In the genomic region with DNA sequence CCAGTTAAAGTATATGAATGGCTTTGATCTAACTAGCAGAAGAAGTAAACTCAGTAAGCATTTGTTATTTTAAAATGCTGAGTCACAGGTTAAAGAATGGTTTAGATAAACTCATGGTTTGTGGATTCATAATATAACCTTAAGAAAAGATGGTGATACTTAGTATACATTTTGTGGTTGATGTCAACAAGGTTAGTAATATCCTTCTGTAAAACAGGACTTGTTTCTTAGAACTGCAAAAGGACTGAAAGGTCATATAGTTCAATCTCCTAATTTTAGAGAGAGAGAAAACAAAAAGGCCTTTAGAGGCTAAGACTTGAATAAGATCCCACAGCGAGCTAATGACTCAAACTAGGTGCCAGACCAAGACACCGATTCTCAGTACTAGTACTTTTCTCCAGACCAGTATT, we compare ENCODE assay signal across 18 cellular contexts. TPM values are rescaled to one million over a fixed set of nuclear protein-coding genes. Genes with fewer than 3 reads are reported as not detected.
A peak's percentile ranks its signal among the peaks of the same experiment; 100 is the strongest.
DNase-seq lines count a peak whose midpoint lies in the region; ATAC-seq, FAIRE-seq and TF ChIP-seq lines count a peak whose summit lies in the region.
"Had no signal": no experiment of that assay in that cellular context is flagged by ENCODE, and none has a peak within 500 bp of the region (broad histone marks: within the 10 kb centered on the region; RNA-seq: fewer than 3 reads in every experiment).

No MANE protein-coding gene starts in this region.

- H2BK120ac ChIP-seq in H1 (replicated peaks; ENCODE audit: low read depth, low read length) (no peak overlapping the region), neuronal stem cell (ENCODE audit: low read depth, low read length) (no peak overlapping the region)

- H2AK5ac ChIP-seq in H1 (ENCODE audit: low read depth, low read length) (no peak overlapping the region), neuronal stem cell (ENCODE audit: low read depth, low read length) (no peak overlapping the region)

- peak overlapping the region; percentile 43 for H3K27ac ChIP-seq in ACC112 (ENCODE audit: low read depth, low read length)
- H3K27ac ChIP-seq in H1 (ENCODE audit: low read depth, low read length), result no peak overlapping the region
- H3K27ac ChIP-seq in small intestine (ENCODE audit: low read depth in 1 of 2, low read length in 1 of 2), result no peak overlapping the region
- H3K27ac ChIP-seq in neuronal stem cell (replicated peaks; ENCODE audit: low read length), result no peak overlapping the region
- no peak overlapping the region for H3K27ac ChIP-seq in CD8-positive, alpha-beta T cell (ENCODE audit: low read depth, low read length)
- H3K27ac ChIP-seq: upper lobe of right lung had no signal

- H3K56ac ChIP-seq in H1 (replicated peaks; ENCODE audit: insufficient read length, low read depth, low read length), result no peak overlapping the region

- no peaks in the 10 kb centered on the region for H3K36me3 Mint-ChIP-seq in CD8-positive, alpha-beta T cell
- H3K36me3 Mint-ChIP-seq: stimulated activated memory B cell treated with anti-CD40 and anti-IgM and Interleukin-4, amounts not matched to agents 10 μg/mL and 1 μg/mL and 100 μg/mL, for 72 hours had no signal

- no peak for TF ChIP-seq RAD21 in H1 (IDR thresholded peaks at IDR 0.05 in 1 of 2, conservative IDR thresholded peaks at IDR 0.05 in 1 of 2; ENCODE audit: low read depth in 2 of 2, low read length in 2 of 2)

- H4K20me1 ChIP-seq in H1 (replicated peaks in 1 of 2; ENCODE audit: control insufficient read depth in 1 of 2, insufficient read depth in 2 of 2, low read length in 2 of 2), result no peaks in the 10 kb centered on the region

- H3K18ac ChIP-seq in H1 (ENCODE audit: extremely low read depth, low read length) (no peak overlapping the region), neuronal stem cell (ENCODE audit: low read length) (no peak overlapping the region)

- H3K9me3 Mint-ChIP-seq in CD8-positive, alpha-beta T cell, result no peaks in the 10 kb centered on the region
- H3K9me3 Mint-ChIP-seq: stimulated activated memory B cell treated with anti-CD40 and anti-IgM and Interleukin-4, amounts not matched to agents 10 μg/mL and 1 μg/mL and 100 μg/mL, for 72 hours had no signal

- no peak overlapping the region for H3K4me2 ChIP-seq in H1 (ENCODE audit: insufficient read depth in 1 of 2, low read depth in 2 of 2, low read length in 2 of 2)
- no peak overlapping the region for H3K4me2 ChIP-seq in neuronal stem cell (ENCODE audit: insufficient read depth, low read length, poor library complexity, severe bottlenecking)

- H3K9me3 ChIP-seq in H1 (ENCODE audit: insufficient read depth in 2 of 2, low read depth in 1 of 2, low read length in 1 of 2) (peaks cover 0 to 12% of the 10 kb centered on the region in 2 experiments; a peak in 2 of 4 replicates), small intestine (ENCODE audit: control insufficient read depth, low read depth) (no peaks in the 10 kb centered on the region), neuronal stem cell (replicated peaks in 1 of 2; ENCODE audit: control insufficient read depth in 2 of 2, insufficient read depth in 1 of 2, low read depth in 1 of 2, low read length in 2 of 2) (peaks cover 0 to 6% of the 10 kb centered on the region in 2 donors)
- H3K9me3 ChIP-seq in CD8-positive, alpha-beta T cell (ENCODE audit: low read length), result no peaks in the 10 kb centered on the region
- H3K9me3 ChIP-seq: upper lobe of right lung had no signal

- H4K8ac ChIP-seq in H1 (ENCODE audit: extremely low read depth, insufficient read depth, low read length), result no peak overlapping the region
- H4K8ac ChIP-seq in neuronal stem cell (ENCODE audit: low read depth, low read length), result no peak overlapping the region

- H2BK12ac ChIP-seq in H1 (ENCODE audit: low read depth, low read length), result no peak overlapping the region
- H2BK12ac ChIP-seq in neuronal stem cell (ENCODE audit: low read length), result no peak overlapping the region

- H3K36me3 ChIP-seq in ACC112 (ENCODE audit: insufficient read depth, low read length) (no peaks in the 10 kb centered on the region), H1 (ENCODE audit: control insufficient read depth in 2 of 4, insufficient read depth in 4 of 4, low read length in 3 of 4) (peaks cover 0 to 3% (median 0%) of the 10 kb centered on the region in 4 experiments; a peak in 2 of 8 replicates), small intestine (ENCODE audit: control insufficient read depth in 2 of 2, insufficient read depth in 2 of 2, low read length in 2 of 2) (no peaks in the 10 kb centered on the region), neuronal stem cell (replicated peaks in 1 of 2; ENCODE audit: control insufficient read depth in 2 of 2, insufficient read depth in 2 of 2, low read length in 2 of 2) (no peaks in the 10 kb centered on the region)
- no peaks in the 10 kb centered on the region for H3K36me3 ChIP-seq in CD8-positive, alpha-beta T cell (ENCODE audit: insufficient read depth, low read length)
- H3K36me3 ChIP-seq: upper lobe of right lung had no signal

- H3K4me1 Mint-ChIP-seq in CD8-positive, alpha-beta T cell (ENCODE audit: low read depth), result no peaks in the 10 kb centered on the region
- H3K4me1 Mint-ChIP-seq: stimulated activated memory B cell treated with anti-CD40 and anti-IgM and Interleukin-4, amounts not matched to agents 10 μg/mL and 1 μg/mL and 100 μg/mL, for 72 hours had no signal

- H3K14ac ChIP-seq in H1 (ENCODE audit: insufficient read length), result no peak overlapping the region
- H3K14ac ChIP-seq in neuronal stem cell (ENCODE audit: low read length), result no peak overlapping the region

- no peak overlapping the region for H3K4me3 ChIP-seq in ACC112 (ENCODE audit: low read depth, low read length)
- H3K4me3 ChIP-seq in H1 (ENCODE audit: extremely low read depth in 1 of 4, insufficient read depth in 2 of 4, low read depth in 3 of 4, low read length in 4 of 4), result no peak overlapping the region
- H3K4me3 ChIP-seq in small intestine (ENCODE audit: low read depth in 1 of 2, low read length in 2 of 2), result no peak overlapping the region
- no peak overlapping the region for H3K4me3 ChIP-seq in neuronal stem cell (ENCODE audit: low read length in 2 of 2)
- no peak overlapping the region for H3K4me3 ChIP-seq in CD8-positive, alpha-beta T cell (ENCODE audit: low read depth, low read length)
- H3K4me3 ChIP-seq: upper lobe of right lung had no signal

- no peak overlapping the region for H3K4me3 Mint-ChIP-seq in CD8-positive, alpha-beta T cell
- H3K4me3 Mint-ChIP-seq: stimulated activated memory B cell treated with anti-CD40 and anti-IgM and Interleukin-4, amounts not matched to agents 10 μg/mL and 1 μg/mL and 100 μg/mL, for 72 hours had no signal

- H4K5ac ChIP-seq in H1 (ENCODE audit: insufficient read length, low read depth, low read length), result no peak overlapping the region

- H3K4ac ChIP-seq in H1 (replicated peaks; ENCODE audit: insufficient read length, low read depth, low read length) (no peak overlapping the region), neuronal stem cell (ENCODE audit: low read length) (no peak overlapping the region)

- peak; percentile 60 for DNase-seq in LHCN-M2 (ENCODE audit: low read depth)
- no peak for DNase-seq in H1 (ENCODE audit: low read depth in 1 of 2, low spot score in 2 of 2)
- DNase-seq in small intestine, result no peak
- DNase-seq in neuronal stem cell (ENCODE audit: low spot score), result no peak
- DNase-seq in CD8-positive, alpha-beta T cell, result no peak
- DNase-seq in GF-D8 (lab: John Stamatoyannopoulos, UW), result no peak
- DNase-seq: activated naive CD4-positive, alpha-beta T cell; effector memory CD4-positive, alpha-beta T cell; NCI-H1417; occipital lobe; upper lobe of right lung had no signal

- no peak for TF ChIP-seq EP300 in H1 (IDR thresholded peaks at IDR 0.05; ENCODE audit: borderline replicate concordance in 1 of 2, low read depth in 2 of 2, low read length in 2 of 2)

- no peak overlapping the region for H2BK5ac ChIP-seq in H1 (ENCODE audit: low read depth, low read length)
- H2BK5ac ChIP-seq in neuronal stem cell (ENCODE audit: low read length), result no peak overlapping the region

- no peak overlapping the region for H3K27ac Mint-ChIP-seq in CD8-positive, alpha-beta T cell
- H3K27ac Mint-ChIP-seq: stimulated activated memory B cell treated with anti-CD40 and anti-IgM and Interleukin-4, amounts not matched to agents 10 μg/mL and 1 μg/mL and 100 μg/mL, for 72 hours had no signal

- CTCF ChIA-PET in H1 (lab: Charles Lee; ENCODE audit: partially characterized antibody), result interaction anchor here (1.1 kb wide), 1 partner anchor 80 kb away, joined by 3 read pairs; no protein-coding TSS in a partner anchor
- CTCF ChIA-PET in CD8-positive, alpha-beta T cell (lab: Charles Lee), result no interaction called here

- no peak for FAIRE-seq in H1 (lab: Jason Lieb, UNC)
- FAIRE-seq in small intestine (lab: Jason Lieb, UNC), result no peak
- FAIRE-seq: A204.1, keratinocyte had no signal

- H3K4me1 ChIP-seq in ACC112 (ENCODE audit: control insufficient read depth, insufficient read depth, low read length, unreplicated experiment), result peaks cover 23% of the 10 kb centered on the region
- no peaks in the 10 kb centered on the region for H3K4me1 ChIP-seq in H1 (replicated peaks in 1 of 4; ENCODE audit: control insufficient read depth in 3 of 4, insufficient read depth in 4 of 4, low read length in 3 of 4)
- H3K4me1 ChIP-seq in small intestine (ENCODE audit: control insufficient read depth in 2 of 2, insufficient read depth in 1 of 2, low read depth in 1 of 2, low read length in 1 of 2), result no peaks in the 10 kb centered on the region
- H3K4me1 ChIP-seq in neuronal stem cell (ENCODE audit: control insufficient read depth in 2 of 2, insufficient read depth in 1 of 2, low read depth in 1 of 2, low read length in 2 of 2), result peaks cover 3 to 6% of the 10 kb centered on the region in 2 donors
- no peaks in the 10 kb centered on the region for H3K4me1 ChIP-seq in CD8-positive, alpha-beta T cell (ENCODE audit: insufficient read depth, low read length)
- H3K4me1 ChIP-seq: upper lobe of right lung had no signal

- H3K27me3 ChIP-seq in ACC112 (ENCODE audit: insufficient read depth, low read length) (no peaks in the 10 kb centered on the region), H1 (replicated peaks in 1 of 4; ENCODE audit: control insufficient read depth in 3 of 4, extremely low read depth in 1 of 4, insufficient read depth in 3 of 4, low read length in 3 of 4) (no peaks in the 10 kb centered on the region), small intestine (ENCODE audit: control insufficient read depth in 2 of 2, insufficient read depth in 2 of 2, low read length in 2 of 2) (no peaks in the 10 kb centered on the region), neuronal stem cell (ENCODE audit: control insufficient read depth in 3 of 3, insufficient read depth in 3 of 3, low read depth in 1 of 3, low read length in 3 of 3) (no peaks in the 10 kb centered on the region)
- no peaks in the 10 kb centered on the region for H3K27me3 ChIP-seq in CD8-positive, alpha-beta T cell (ENCODE audit: insufficient read depth, low read length)
- H3K27me3 ChIP-seq: upper lobe of right lung had no signal

- H3K79me1 ChIP-seq in H1 (ENCODE audit: low read depth, low read length) (no peaks in the 10 kb centered on the region), neuronal stem cell (ENCODE audit: low read depth, low read length) (no peaks in the 10 kb centered on the region)

- intact Hi-C loops in CD8-positive, alpha-beta T cell (cut with DNase I, micrococcal nuclease), result no loop called here

- WGBS in H1 (ENCODE audit: extremely low coverage in 1 of 2, insufficient coverage in 1 of 2, insufficient read length in 1 of 2, insufficient replicate concordance in 2 of 2, low coverage in 1 of 2, low lambda C conversion rate in 2 of 2, missing lambda C conversion rate in 1 of 2), 2 experiments, result 95% methylated on average over 2 of the region's 2 CpGs; no CpG with 5 or more reads in 1 of the 2 experiments
- WGBS in small intestine, 3 donors, result 84 to 88% (median 85%) methylated on average over 2 of the region's 2 CpGs
- WGBS in neuronal stem cell (ENCODE audit: extremely low coverage in 2 of 2, insufficient read length in 2 of 2, insufficient replicate concordance in 1 of 2), 2 donors, result no CpG with 5 or more reads among the region's 2 CpGs

- peak overlapping the region; percentile 57 for H2AFZ ChIP-seq in ACC112 (ENCODE audit: low read length, unreplicated experiment)
- H2AFZ ChIP-seq in H1 (ENCODE audit: low read length), result no peak overlapping the region
- no peak overlapping the region for H2AFZ ChIP-seq in neuronal stem cell (ENCODE audit: low read length)

- no peak overlapping the region for H3K23ac ChIP-seq in H1 (ENCODE audit: insufficient read length)
- H3K23ac ChIP-seq in neuronal stem cell (ENCODE audit: low read depth, low read length, poor library complexity), result no peak overlapping the region

- ATAC-seq in GM21360 (IDR thresholded peaks at IDR 0.05; ENCODE audit: unreplicated experiment), result peak; percentile 50
- ATAC-seq in CD8-positive, alpha-beta T cell, result no peak
- ATAC-seq: SK-N-SH treated with all-trans-retinoic acid at 6 μM for 48 hours; stimulated activated memory B cell treated with anti-CD40 and anti-IgM and Interleukin-4, amounts not matched to agents 10 μg/mL and 1 μg/mL and 100 μg/mL, for 72 hours; upper lobe of right lung had no signal

- H2BK15ac ChIP-seq in H1 (ENCODE audit: low read length), result no peak overlapping the region
- H2BK15ac ChIP-seq in neuronal stem cell (ENCODE audit: low read length), result no peak overlapping the region

- POLR2A ChIA-PET in H1 (lab: Charles Lee; ENCODE audit: partially characterized antibody), result no interaction called here
- POLR2A ChIA-PET in CD8-positive, alpha-beta T cell (lab: Charles Lee), result no interaction called here

- TF ChIP-seq CTCF in H1 (IDR thresholded peaks at IDR 0.05; ENCODE audit: control extremely low read depth in 1 of 3, insufficient read depth in 1 of 3, low read depth in 1 of 3, low read length in 3 of 3), result no peak
- no peak for TF ChIP-seq CTCF in CD8-positive, alpha-beta T cell (IDR thresholded peaks at IDR 0.05)

- H3K79me2 ChIP-seq in ACC112 (ENCODE audit: control insufficient read depth, insufficient read depth, low read length, unreplicated experiment) (no peaks in the 10 kb centered on the region), H1 (ENCODE audit: control insufficient read depth in 1 of 2, insufficient read depth in 2 of 2, low read length in 2 of 2) (no peaks in the 10 kb centered on the region)

- no peak overlapping the region for H4K91ac ChIP-seq in H1 (replicated peaks; ENCODE audit: insufficient read length, low read length)
- no peak overlapping the region for H4K91ac ChIP-seq in neuronal stem cell (ENCODE audit: low read depth, low read length, poor library complexity)

- no peaks in the 10 kb centered on the region for H3K27me3 Mint-ChIP-seq in CD8-positive, alpha-beta T cell (ENCODE audit: low read depth)
- H3K27me3 Mint-ChIP-seq: stimulated activated memory B cell treated with anti-CD40 and anti-IgM and Interleukin-4, amounts not matched to agents 10 μg/mL and 1 μg/mL and 100 μg/mL, for 72 hours had no signal

- H2BK20ac ChIP-seq in H1 (ENCODE audit: low read length), result no peak overlapping the region

- H3K23me2 ChIP-seq in H1 (ENCODE audit: low read depth, low read length), result no peaks in the 10 kb centered on the region; the same call in 1 of the 2 replicates

- TF ChIP-seq POLR2A in H1 (IDR thresholded peaks at IDR 0.05; ENCODE audit: control extremely low read depth in 1 of 2, low read depth in 2 of 2, low read length in 2 of 2), result no peak

- H3K9ac ChIP-seq in H1 (replicated peaks in 1 of 4; ENCODE audit: extremely low read depth in 1 of 4, low read depth in 3 of 4, low read length in 3 of 4), result no peak overlapping the region
- no peak overlapping the region for H3K9ac ChIP-seq in neuronal stem cell (ENCODE audit: low read depth, low read length, poor library complexity)

RNA-seq across cellular contexts. Expression of a gene that starts 50.0 kb away (rescaled TPM):
- not detected in 2 replicates for total RNA-seq in LHCN-M2 (2014; rRNA removed)
- not detected for polyA plus RNA-seq in LHCN-M2 (2012)
- total RNA-seq in H1 (2021; fragmentation: NEBNext Ultra II Directional; extraction: Animal tissue kit (Norgen Biotek cat#: 25700)), result 0.38 and 0.47 TPM in 2 replicates
- polyA plus RNA-seq in H1 (2011; rRNA removed), result 0.15 TPM in 1 of 2 replicates, not detected in the other
- polyA plus RNA-seq in H1 (2011; cell fraction: cytosol; rRNA removed), result 0.13 TPM
- not detected for polyA plus RNA-seq in H1 (2011; cell fraction: nucleus; rRNA removed)
- polyA plus RNA-seq in H1 (2012, experiment 1 of 2), result 0.37 to 0.41 TPM in 2 of 4 replicates, not detected in the others
- not detected for polyA plus RNA-seq in H1 (2012, experiment 2 of 2)
- 0.63 TPM for polyA plus RNA-seq in H1 (2013, experiment 1 of 2)
- polyA plus RNA-seq in H1 (2013, experiment 2 of 2), result 0.87 TPM
- polyA minus RNA-seq in H1 (2011; rRNA and poly(A)+ RNA removed), result not detected in 2 replicates
- not detected for polyA minus RNA-seq in H1 (2011; cell fraction: cytosol; rRNA and poly(A)+ RNA removed)
- polyA minus RNA-seq in H1 (2011; cell fraction: nucleus; rRNA and poly(A)+ RNA removed), result not detected
- 10 to 100 TPM in 1 of 3 donors, 1 to 10 TPM in 1, under 1 TPM in 1; 0.18 to 10.3 (median 2.2) TPM for polyA plus RNA-seq in small intestine
- polyA plus RNA-seq in neuronal stem cell (2013, experiment 1 of 2), result 0.10 TPM
- 0.06 TPM for polyA plus RNA-seq in neuronal stem cell (2013, experiment 2 of 2)
- not detected for total RNA-seq in CD8-positive, alpha-beta T cell
- total RNA-seq: glomerular endothelial cell, occipital lobe, upper lobe of right lung had no signal
- polyA plus RNA-seq: keratinocyte had no signal
